9 cellular contexts compared by ENCODE assay signal in genomic region chr1:221098462-221099406, GRCh38.
DNase-seq lines count a peak whose midpoint lies in the region; ATAC-seq and TF ChIP-seq lines count a peak whose summit lies in the region.
"Had no signal": no experiment of that assay in that cellular context is flagged by ENCODE, and none has a peak within 500 bp of the region (broad histone marks: within the 10 kb centered on the region; RNA-seq: fewer than 3 reads in every experiment).

No MANE protein-coding gene starts in this region.

- peaks cover 6% of the 10 kb centered on the region for H3K27me3 Mint-ChIP-seq in dendritic cell treated with granulocyte-macrophage colony-stimulating factor and Interleukin-4, amounts not matched to agents 40 ng/mL and 50 ng/mL, for 4 days

- peak overlapping the region; percentile 92 for H3K27ac Mint-ChIP-seq in dendritic cell treated with granulocyte-macrophage colony-stimulating factor and Interleukin-4, amounts not matched to agents 40 ng/mL and 50 ng/mL, for 4 days

- no peak for TF ChIP-seq POLR2A in GM18505 (IDR thresholded peaks at IDR 0.05; ENCODE audit: borderline replicate concordance, extremely low read depth, insufficient read depth, insufficient read length)

- H3K36me3 Mint-ChIP-seq in dendritic cell treated with granulocyte-macrophage colony-stimulating factor and Interleukin-4, amounts not matched to agents 40 ng/mL and 50 ng/mL, for 4 days (ENCODE audit: low read depth): peaks cover 6% of the 10 kb centered on the region

- intact Hi-C loops in dendritic cell treated with granulocyte-macrophage colony-stimulating factor and Interleukin-4, amounts not matched to agents 40 ng/mL and 50 ng/mL, for 4 days (cut with micrococcal nuclease): loop anchor here (1.0 to 2.0 kb wide), 4 partner anchors 51 to 222 kb away; no protein-coding TSS in a partner anchor
- intact Hi-C loops in posterior cingulate gyrus (cut with DNase I): loop anchor here (5.0 kb wide), 1 partner anchor 216 kb away; no protein-coding TSS in a partner anchor

- H3K4me1 Mint-ChIP-seq in dendritic cell treated with granulocyte-macrophage colony-stimulating factor and Interleukin-4, amounts not matched to agents 40 ng/mL and 50 ng/mL, for 4 days (ENCODE audit: low read depth): peaks cover 77% of the 10 kb centered on the region

- no peaks in the 10 kb centered on the region for H3K9me3 Mint-ChIP-seq in dendritic cell treated with granulocyte-macrophage colony-stimulating factor and Interleukin-4, amounts not matched to agents 40 ng/mL and 50 ng/mL, for 4 days

- DNase-seq in EH (ENCODE audit: low read depth) (peak; percentile 65), NOMO-1 treated with DMSO at 0.1 percent for 48 hours (lab: John Stamatoyannopoulos, UW; ENCODE audit: unreplicated experiment) (peak; percentile 94), omental fat pad (ENCODE audit: low spot score) (no peak), posterior cingulate gyrus (no peak), SW 1271 (lab: John Stamatoyannopoulos, UW) (no peak)
- DNase-seq in stimulated activated naive CD4-positive, alpha-beta T cell (lab: John Stamatoyannopoulos, UW): no peak
- DNase-seq: activated CD4-positive, alpha-beta T cell treated with anti-CD3 and anti-CD28 coated beads, Interleukin-2, amount 50 U/mL, for 4 hours had no signal

- no peak for TF ChIP-seq CTCF in omental fat pad (IDR thresholded peaks at IDR 0.05)

- ATAC-seq in omental fat pad (ENCODE audit: low FRiP score) (peak; percentile 41), GM18505 (IDR thresholded peaks at IDR 0.05; ENCODE audit: unreplicated experiment) (no peak)

- peak overlapping the region; percentile 1 for H3K4me3 Mint-ChIP-seq in dendritic cell treated with granulocyte-macrophage colony-stimulating factor and Interleukin-4, amounts not matched to agents 40 ng/mL and 50 ng/mL, for 4 days

Comparison
In these comparisons a context has a peak if more than half of its experiments do, and no peak if none do; other contexts are left out.
1. DNase-seq: peak in EH (single experiment) and NOMO-1 treated with DMSO at 0.1 percent for 48 hours (single experiment); none in omental fat pad (single experiment), posterior cingulate gyrus (0 of 10), SW 1271 (0 of 2) and stimulated activated naive CD4-positive, alpha-beta T cell (0 of 6).